ENCODE assay signal across 8 cellular contexts in the genomic region with DNA sequence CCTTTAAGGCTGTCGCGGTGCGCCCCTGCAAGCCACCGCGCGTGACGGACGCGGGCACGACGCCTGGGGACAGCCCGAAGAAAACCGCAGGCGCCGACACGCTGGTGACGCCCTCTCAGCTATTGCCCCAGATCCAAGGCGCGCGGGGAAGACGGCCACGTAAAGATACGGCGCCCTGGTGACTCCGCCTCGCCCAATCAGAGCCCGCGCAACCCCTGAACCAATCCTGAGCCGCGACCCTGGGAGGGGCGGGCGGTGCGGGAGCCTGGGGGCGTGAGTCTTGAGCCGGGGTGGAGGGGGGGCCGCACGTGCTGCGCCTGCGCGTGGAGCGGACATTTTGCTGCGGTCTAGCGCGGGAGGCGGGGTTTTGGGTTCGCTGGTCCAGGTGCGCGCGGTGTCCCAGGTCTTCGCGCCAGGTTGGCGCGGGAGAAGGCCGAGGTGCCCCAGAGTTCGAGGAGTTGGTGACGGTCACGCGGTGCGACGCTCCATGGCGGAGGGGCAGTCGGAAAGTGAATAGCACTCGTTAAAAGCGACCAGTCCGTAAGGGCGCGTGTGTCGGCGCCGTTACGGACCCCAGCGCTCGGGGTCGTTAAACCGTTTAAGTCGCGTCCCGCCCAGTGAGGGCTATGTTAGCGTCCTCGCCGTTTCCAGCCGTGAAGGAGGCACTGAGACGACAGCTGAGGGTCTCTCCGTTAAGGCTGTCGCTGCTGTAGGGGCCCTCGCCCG. TPM values are rescaled to one million over a fixed set of nuclear protein-coding genes. Genes with fewer than 3 reads are reported as not detected.
DNase-seq lines count a peak whose midpoint lies in the region; ATAC-seq, FAIRE-seq and TF ChIP-seq lines count a peak whose summit lies in the region.

No MANE protein-coding gene starts in this region.

- peak overlapping the region; percentile 96 for H3K4me3 Mint-ChIP-seq in T-helper 2 cell treated with Interferon-gamma antibody and Interleukin-4, amounts not matched to agents 5 μg/mL and 100 μg/mL, for 36 hours
- peak overlapping the region; percentile 92 for H3K4me3 Mint-ChIP-seq in astrocyte (ENCODE audit: unreplicated experiment)

- H2AFZ ChIP-seq in astrocyte (ENCODE audit: low read depth, low read length): peak overlapping the region; percentile 90

- no peaks in the 10 kb centered on the region for H4K20me1 ChIP-seq in astrocyte (ENCODE audit: insufficient read depth, low read length)

- H3K27me3 Mint-ChIP-seq in T-helper 2 cell treated with Interferon-gamma antibody and Interleukin-4, amounts not matched to agents 5 μg/mL and 100 μg/mL, for 36 hours (ENCODE audit: low read depth): no peaks in the 10 kb centered on the region
- H3K27me3 Mint-ChIP-seq in astrocyte (ENCODE audit: low read depth, unreplicated experiment): peaks cover 11% of the 10 kb centered on the region

- H3K79me2 ChIP-seq in astrocyte (ENCODE audit: insufficient read depth, low read length): no peaks in the 10 kb centered on the region

- H3K4me1 Mint-ChIP-seq in T-helper 2 cell treated with Interferon-gamma antibody and Interleukin-4, amounts not matched to agents 5 μg/mL and 100 μg/mL, for 36 hours (ENCODE audit: low read depth): peaks cover 30% of the 10 kb centered on the region
- no peaks in the 10 kb centered on the region for H3K4me1 Mint-ChIP-seq in astrocyte (ENCODE audit: low read depth, unreplicated experiment)

- H3K27ac Mint-ChIP-seq in T-helper 2 cell treated with Interferon-gamma antibody and Interleukin-4, amounts not matched to agents 5 μg/mL and 100 μg/mL, for 36 hours: peak overlapping the region; percentile 97
- peak overlapping the region; percentile 90 for H3K27ac Mint-ChIP-seq in astrocyte (ENCODE audit: unreplicated experiment)

- peak overlapping the region; percentile 93 for H3K27ac ChIP-seq in astrocyte (ENCODE audit: low read depth, low read length)
- peak overlapping the region; percentile 89 for H3K27ac ChIP-seq in rectal smooth muscle tissue (ENCODE audit: low read depth, low read length)
- H3K27ac ChIP-seq in aorta (ENCODE audit: low read depth in 1 of 2, low read length in 2 of 2): peak overlapping the region in 1 of 2 donors; percentile 88

- H3K4me3 ChIP-seq in astrocyte (ENCODE audit: insufficient read depth, low read depth, low read length) (peak overlapping the region; percentile 84), rectal smooth muscle tissue (ENCODE audit: low read length) (peak overlapping the region; percentile 98), aorta (ENCODE audit: low read length in 2 of 2) (peak overlapping the region; percentile 59 to 71)

- FAIRE-seq in astrocyte (lab: Jason Lieb, UNC): no peak

- H3K9ac ChIP-seq in astrocyte (ENCODE audit: low read length) (peak overlapping the region; percentile 88), rectal smooth muscle tissue (ENCODE audit: low read length) (peak overlapping the region; percentile 92)

- H3K36me3 ChIP-seq in astrocyte (ENCODE audit: insufficient read depth, low read length) (no peaks in the 10 kb centered on the region), rectal smooth muscle tissue (ENCODE audit: control insufficient read depth, insufficient read depth, low read length) (no peaks in the 10 kb centered on the region), aorta (ENCODE audit: control insufficient read depth in 1 of 2, insufficient read depth in 2 of 2, low read length in 1 of 2) (no peaks in the 10 kb centered on the region)

- H3K9me3 ChIP-seq in astrocyte (ENCODE audit: insufficient read depth, low read depth, low read length): no peaks in the 10 kb centered on the region
- H3K9me3 ChIP-seq in aorta (ENCODE audit: control insufficient read depth, low read length): no peaks in the 10 kb centered on the region

- intact Hi-C loops in aorta (cut with DNase I): no loop called here

- peaks cover 2% of the 10 kb centered on the region for H3K36me3 Mint-ChIP-seq in T-helper 2 cell treated with Interferon-gamma antibody and Interleukin-4, amounts not matched to agents 5 μg/mL and 100 μg/mL, for 36 hours (ENCODE audit: low read depth)
- H3K36me3 Mint-ChIP-seq in astrocyte (ENCODE audit: low read depth, unreplicated experiment): no peaks in the 10 kb centered on the region

- DNase-seq in NCI-H187 treated with DMSO at 0.1 percent for 48 hours (lab: John Stamatoyannopoulos, UW) (peak; percentile 50), astrocyte (ENCODE audit: low read depth) (peak; percentile 87), hepatic stellate cell (ENCODE audit: low spot score) (peak; percentile 100), aorta (peak; percentile 98 to 99)
- peak; percentile 98 for DNase-seq in T-helper 2 cell treated with Interferon-gamma antibody and Interleukin-4, amounts not matched to agents 5 μg/mL and 100 μg/mL, for 36 hours (ENCODE audit: low spot score)

- peak; percentile 89 for TF ChIP-seq POLR2A in GM18505 (IDR thresholded peaks at IDR 0.05; ENCODE audit: borderline replicate concordance, extremely low read depth, insufficient read depth, insufficient read length)

- H3K4me1 ChIP-seq in astrocyte (ENCODE audit: insufficient read depth, low read length) (peaks cover 9% of the 10 kb centered on the region), rectal smooth muscle tissue (ENCODE audit: control insufficient read depth, insufficient read depth, low read length) (peaks cover 9% of the 10 kb centered on the region), aorta (ENCODE audit: control insufficient read depth in 1 of 2, insufficient read depth in 2 of 2, low read length in 2 of 2) (no peaks in the 10 kb centered on the region)

- peaks cover 4% of the 10 kb centered on the region for H3K27me3 ChIP-seq in astrocyte (ENCODE audit: insufficient read depth, low read length)
- H3K27me3 ChIP-seq in rectal smooth muscle tissue (ENCODE audit: control insufficient read depth, insufficient read depth, low read length): no peaks in the 10 kb centered on the region
- H3K27me3 ChIP-seq in aorta (ENCODE audit: control insufficient read depth in 1 of 2, insufficient read depth in 2 of 2, low read length in 1 of 2): no peaks in the 10 kb centered on the region

- no peaks in the 10 kb centered on the region for H3K9me3 Mint-ChIP-seq in T-helper 2 cell treated with Interferon-gamma antibody and Interleukin-4, amounts not matched to agents 5 μg/mL and 100 μg/mL, for 36 hours
- H3K9me3 Mint-ChIP-seq in astrocyte (ENCODE audit: unreplicated experiment): no peaks in the 10 kb centered on the region

- ATAC-seq in GM18505 (IDR thresholded peaks at IDR 0.05; ENCODE audit: unreplicated experiment) (peak; percentile 97), HG02970 (IDR thresholded peaks at IDR 0.05; ENCODE audit: low FRiP score, unreplicated experiment) (peak; percentile 97), aorta (ENCODE audit: low FRiP score) (peak; percentile 100)

- TF ChIP-seq CTCF in astrocyte (IDR thresholded peaks at IDR 0.05; ENCODE audit: insufficient read depth, low read depth, low read length): no peak

- peak overlapping the region; percentile 92 for H3K4me2 ChIP-seq in astrocyte (ENCODE audit: low read length)

- WGBS in aorta, 2 donors: 1% methylated on average over 71 to 87 of the region's 87 CpGs

RNA-seq across cellular contexts. Expression of gene NMUR1, which starts 15.9 kb away (rescaled TPM):
- total RNA-seq in astrocyte (not detected in 2 replicates), aorta (1 to 10 TPM in 1 of 2 donors, under 1 TPM in 1; 0.36 to 2.1 TPM)
- polyA plus RNA-seq in aorta: under 1 TPM in 1 of 2 donors, not detected in 1; 0.15 TPM

RNA-seq across cellular contexts. Expression of gene NCL, which starts 50.1 kb away (rescaled TPM):
- 562 and 603 TPM in 2 replicates for total RNA-seq in astrocyte
- total RNA-seq in aorta: 100 to 1,000 TPM; 294 to 408 TPM
- 100 to 1,000 TPM; 178 to 186 TPM for polyA plus RNA-seq in aorta

Comparison
In these comparisons a context has a peak if more than half of its experiments do, and no peak if none do; other contexts are left out.
1. DNase-seq: peak in every context shown above with its lines; median percentile 100 in hepatic stellate cell; 98 in aorta; 98 in T-helper 2 cell treated with Interferon-gamma antibody and Interleukin-4, amounts not matched to agents 5 μg/mL and 100 μg/mL, for 36 hours; 87 in astrocyte; 50 in NCI-H187 treated with DMSO at 0.1 percent for 48 hours.